Comparison of ENCODE assay signal across 8 cellular contexts in genomic region chr11:68003846-68004550, GRCh38. TPM values are rescaled to one million over a fixed set of nuclear protein-coding genes. Genes with fewer than 3 reads are reported as not detected.
DNase-seq lines count a peak whose midpoint lies in the region; ATAC-seq and TF ChIP-seq lines count a peak whose summit lies in the region.

Gene UNC93B1 (minus strand): TSS chr11:68004097. CDS start chr11:68004043, 54 bp downstream.

- no peaks in the 10 kb centered on the region for H3K9me3 ChIP-seq in testis

- ATAC-seq in GM19025 (IDR thresholded peaks at IDR 0.05; ENCODE audit: low read depth, unreplicated experiment) (peak; percentile 74), HG03565 (IDR thresholded peaks at IDR 0.05; ENCODE audit: unreplicated experiment) (peak; percentile 38)

- H3K4me3 ChIP-seq in testis: peak within 1 kb of the TSS; percentile 64 to 68

- peak; percentile 57 for DNase-seq in AG09319 (ENCODE audit: extremely low read depth, low read depth)
- peak; percentile 41 to 84 for DNase-seq in SHP77 (lab: John Stamatoyannopoulos, UW)
- peak; percentile 77 for DNase-seq in activated effector memory CD4-positive, alpha-beta T cell treated with Interleukin-2 at 50 U/mL for 16 hours
- peak; percentile 78 for DNase-seq in foreskin melanocyte
- DNase-seq in occipital lobe (lab: John Stamatoyannopoulos, UW): peak; percentile 36
- DNase-seq in testis: peak; percentile 80

- H3K27ac ChIP-seq in testis: peak within 1 kb of the TSS in 1 of 2 donors; percentile 3

- peaks cover 4% of the 10 kb centered on the region for H3K4me1 ChIP-seq in testis

- no peaks in the 10 kb centered on the region for H3K36me3 ChIP-seq in testis (ENCODE audit: low read depth, missing control alignments)

- no peak for TF ChIP-seq POLR2A in testis (IDR thresholded peaks at IDR 0.05)

- H3K27me3 ChIP-seq in testis: no peaks in the 10 kb centered on the region

- intact Hi-C loops in testis (cut with DNase I; ENCODE audit: low total_unique reads): no loop called here

- 8 to 19% methylated on average over 8 to 30 of the region's 64 CpGs for WGBS in testis, 2 donors

- TF ChIP-seq CTCF in AG09319 (IDR thresholded peaks at IDR 0.05; ENCODE audit: low read depth, low read length): no peak
- TF ChIP-seq CTCF in testis (IDR thresholded peaks at IDR 0.05): no peak

RNA-seq across cellular contexts. Expression of gene UNC93B1, which starts in this region (rescaled TPM):
- 4.1 TPM for total RNA-seq in occipital lobe
- 10 to 100 TPM in 1 of 2 donors, 1 to 10 TPM in 1; 5.3 to 12.3 TPM for total RNA-seq in testis
- polyA plus RNA-seq in testis (ENCODE audit: insufficient read depth, low read depth, low replicate concordance): 7.9 TPM
